In genomic region chr7:134886353-134887057, GRCh38 we compare ENCODE assay signal across 9 cellular contexts.
DNase-seq lines count a peak whose midpoint lies in the region; ATAC-seq and TF ChIP-seq lines count a peak whose summit lies in the region.
"Had no signal": no experiment of that assay in that cellular context is flagged by ENCODE, and none has a peak within 500 bp of the region (broad histone marks: within the 10 kb centered on the region; RNA-seq: fewer than 3 reads in every experiment).

No MANE protein-coding gene starts in this region.

- ATAC-seq in HG03342 (IDR thresholded peaks at IDR 0.05; ENCODE audit: unreplicated experiment) = no peak

- H3K36me3 ChIP-seq in right atrium auricular region (no peaks in the 10 kb centered on the region), suprapubic skin (no peaks in the 10 kb centered on the region)

- 38% methylated on average over 8 of the region's 8 CpGs for WGBS in suprapubic skin

- no peak for TF ChIP-seq POLR2A in suprapubic skin (IDR thresholded peaks at IDR 0.05)

- H3K9me3 ChIP-seq in right atrium auricular region = no peaks in the 10 kb centered on the region
- no peaks in the 10 kb centered on the region for H3K9me3 ChIP-seq in suprapubic skin

- H3K27me3 ChIP-seq in right atrium auricular region (no peaks in the 10 kb centered on the region), suprapubic skin (no peaks in the 10 kb centered on the region)

- H3K4me3 ChIP-seq in right atrium auricular region = no peak overlapping the region
- peak overlapping the region; percentile 9 for H3K4me3 ChIP-seq in suprapubic skin

- DNase-seq in DMS 273 (lab: John Stamatoyannopoulos, UW; ENCODE audit: unreplicated experiment) (peak; percentile 33), DMS 273 treated with DMSO at 0.1 percent for 48 hours (lab: John Stamatoyannopoulos, UW) (no peak), right atrium auricular region (ENCODE audit: low spot score) (no peak), suprapubic skin (ENCODE audit: low spot score in 2 of 2) (no peak), GM19240 (ENCODE audit: insufficient read length, low spot score) (no peak)
- no peak for DNase-seq in stimulated activated CD4-positive, alpha-beta T cell treated with anti-CD3 and anti-CD28 coated beads, Interleukin-1b, Interleukin-23, amount 100 ng/mL, for 48 hours

- H3K27ac ChIP-seq in VCaP (peak overlapping the region; percentile 39), right atrium auricular region (peak overlapping the region; percentile 74 to 91), suprapubic skin (peak overlapping the region; percentile 52)
- H3K27ac ChIP-seq: 22Rv1 had no signal

- no peak for TF ChIP-seq EP300 in suprapubic skin (IDR thresholded peaks at IDR 0.05)

- H3K4me1 ChIP-seq in right atrium auricular region (peaks cover 0 to 70% of the 10 kb centered on the region in 2 donors), suprapubic skin (peaks cover 34% of the 10 kb centered on the region)

- TF ChIP-seq CTCF in VCaP (conservative IDR thresholded peaks at IDR 0.05) = no peak
- TF ChIP-seq CTCF in right atrium auricular region (IDR thresholded peaks at IDR 0.05) = no peak
- TF ChIP-seq CTCF in suprapubic skin (IDR thresholded peaks at IDR 0.05) = no peak
